ENCODE assay signal across 28 cellular contexts in the genomic region with DNA sequence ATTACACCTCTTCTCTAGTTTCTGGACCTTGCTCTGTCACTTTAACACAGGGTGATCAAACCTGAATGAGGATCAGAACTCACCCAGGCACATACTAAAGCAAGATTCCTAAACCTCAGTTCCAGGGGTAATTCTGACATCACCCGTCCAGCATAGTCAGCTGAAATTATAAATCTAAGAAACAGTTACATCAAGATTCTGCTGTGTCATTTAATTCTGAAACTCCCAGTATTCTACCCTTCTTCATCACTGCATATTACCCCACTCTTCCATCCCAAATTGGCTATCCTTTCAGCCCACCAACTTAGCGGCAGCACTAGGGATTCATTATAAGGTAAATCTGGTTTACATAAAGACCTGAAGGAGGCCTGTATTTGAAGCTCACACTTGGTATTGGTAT.
DNase-seq lines count a peak whose midpoint lies in the region; ATAC-seq, FAIRE-seq and TF ChIP-seq lines count a peak whose summit lies in the region.
"Had no signal": no experiment of that assay in that cellular context is flagged by ENCODE, and none has a peak within 500 bp of the region (broad histone marks: within the 10 kb centered on the region; RNA-seq: fewer than 3 reads in every experiment).

No MANE protein-coding gene starts in this region.

- H3K4me1 Mint-ChIP-seq in activated naive CD4-positive, alpha-beta T cell treated with anti-CD3 and anti-CD28 coated beads, Interleukin-2, amount 50 U/mL, for 24 hours, result no peaks in the 10 kb centered on the region
- H3K4me1 Mint-ChIP-seq in activated naive CD4-positive, alpha-beta T cell treated with anti-CD3 and anti-CD28 coated beads for 36 hours (ENCODE audit: low read depth), result no peaks in the 10 kb centered on the region
- H3K4me1 Mint-ChIP-seq in CD4-positive, alpha-beta T cell (ENCODE audit: low read depth), result no peaks in the 10 kb centered on the region
- peaks cover 7% of the 10 kb centered on the region for H3K4me1 Mint-ChIP-seq in T-helper 17 cell
- peaks cover 36% of the 10 kb centered on the region for H3K4me1 Mint-ChIP-seq in endodermal cell
- peaks cover 4% of the 10 kb centered on the region for H3K4me1 Mint-ChIP-seq in osteocyte (ENCODE audit: unreplicated experiment)
- H3K4me1 Mint-ChIP-seq: B cell had no signal

- no peak for TF ChIP-seq RAD21 in A549 (conservative IDR thresholded peaks at IDR 0.05 in 1 of 2, IDR thresholded peaks at IDR 0.05 in 1 of 2)

- 89% methylated on average over 2 of the region's 2 CpGs for WGBS in A549 (ENCODE audit: missing lambda C conversion rate)
- 95% methylated on average over 2 of the region's 2 CpGs; no CpG with 5 or more reads in 1 of the 2 experiments for WGBS in endodermal cell (ENCODE audit: insufficient coverage in 1 of 2, insufficient read length in 1 of 2), 2 experiments

- DNase-seq in activated naive CD4-positive, alpha-beta T cell treated with anti-CD3 and anti-CD28 coated beads for 36 hours, result no peak
- DNase-seq in A549 (ENCODE audit: low read depth in 1 of 2, low spot score in 1 of 2) (no peak), T-helper 17 cell (no peak), endodermal cell (no peak), osteocyte (ENCODE audit: extremely low spot score, unreplicated experiment) (no peak)
- no peak for DNase-seq in CD4-positive, alpha-beta T cell
- DNase-seq: 8988T; AML-193; CD4-positive, alpha-beta memory T cell; CD8-positive, alpha-beta memory T cell; COR-L47; DMS 273 treated with DMSO at 0.1 percent for 48 hours; DMS153; DMS53; DMS79; DND-41; EL; GDM1 had no signal

- H3K27ac ChIP-seq in A549 (no peak overlapping the region), endodermal cell (ENCODE audit: low read depth, low read length) (no peak overlapping the region)
- H3K27ac ChIP-seq in CD4-positive, alpha-beta T cell (ENCODE audit: low read depth, low read length), result no peak overlapping the region
- H3K27ac ChIP-seq: BLaER1 treated with 17β-estradiol and CSF1 and Interleukin-3, amounts not matched to agents 10 nM and 100 nM; C4-2B had no signal

- TF ChIP-seq EP300 in A549 (IDR thresholded peaks at IDR 0.05), result no peak

- ATAC-seq in A549, result no peak
- no peak for ATAC-seq in CD4-positive, alpha-beta T cell (ENCODE audit: poor library complexity)
- ATAC-seq in T-helper 17 cell, result no peak
- ATAC-seq in GM18868 (IDR thresholded peaks at IDR 0.05; ENCODE audit: unreplicated experiment), result no peak
- ATAC-seq: GM12878 had no signal

- H3K4me3 Mint-ChIP-seq in activated naive CD4-positive, alpha-beta T cell treated with anti-CD3 and anti-CD28 coated beads, Interleukin-2, amount 50 U/mL, for 24 hours, result no peak overlapping the region
- no peak overlapping the region for H3K4me3 Mint-ChIP-seq in activated naive CD4-positive, alpha-beta T cell treated with anti-CD3 and anti-CD28 coated beads for 36 hours
- no peak overlapping the region for H3K4me3 Mint-ChIP-seq in CD4-positive, alpha-beta T cell
- peak overlapping the region; percentile 37 for H3K4me3 Mint-ChIP-seq in T-helper 17 cell
- no peak overlapping the region for H3K4me3 Mint-ChIP-seq in endodermal cell
- H3K4me3 Mint-ChIP-seq in osteocyte (ENCODE audit: unreplicated experiment), result no peak overlapping the region
- H3K4me3 Mint-ChIP-seq: B cell; CD4-positive, alpha-beta memory T cell; CD8-positive, alpha-beta memory T cell had no signal

- intact Hi-C loops in activated naive CD4-positive, alpha-beta T cell treated with anti-CD3 and anti-CD28 coated beads for 36 hours (cut with micrococcal nuclease), result no loop called here
- intact Hi-C loops in CD4-positive, alpha-beta T cell (cut with DNase I, micrococcal nuclease), result no loop called here

- peaks cover 17% of the 10 kb centered on the region for H3K36me3 ChIP-seq in endodermal cell (ENCODE audit: control insufficient read depth, insufficient read depth, low read length)

- TF ChIP-seq POLR2A in A549 (IDR thresholded peaks at IDR 0.05; ENCODE audit: low read length), result no peak

- FAIRE-seq in A549 (lab: Jason Lieb, UNC), result no peak
- FAIRE-seq: A204.1, GM12878, GM12892, GM18507, GM19239 had no signal

- H3K27me3 Mint-ChIP-seq in activated naive CD4-positive, alpha-beta T cell treated with anti-CD3 and anti-CD28 coated beads, Interleukin-2, amount 50 U/mL, for 24 hours, result no peaks in the 10 kb centered on the region
- H3K27me3 Mint-ChIP-seq in activated naive CD4-positive, alpha-beta T cell treated with anti-CD3 and anti-CD28 coated beads for 36 hours (ENCODE audit: low read depth), result no peaks in the 10 kb centered on the region
- H3K27me3 Mint-ChIP-seq in CD4-positive, alpha-beta T cell, result no peaks in the 10 kb centered on the region
- no peaks in the 10 kb centered on the region for H3K27me3 Mint-ChIP-seq in T-helper 17 cell
- no peaks in the 10 kb centered on the region for H3K27me3 Mint-ChIP-seq in endodermal cell (ENCODE audit: insufficient read depth)
- H3K27me3 Mint-ChIP-seq in osteocyte (ENCODE audit: unreplicated experiment), result no peaks in the 10 kb centered on the region
- H3K27me3 Mint-ChIP-seq: B cell; CD4-positive, alpha-beta memory T cell; CD8-positive, alpha-beta memory T cell had no signal

- CTCF ChIA-PET in activated naive CD4-positive, alpha-beta T cell treated with anti-CD3 and anti-CD28 coated beads for 36 hours (lab: Charles Lee), result no interaction called here
- CTCF ChIA-PET in A549 (lab: Yijun Ruan, JAX), result interaction anchor here (1.6 kb wide), 2 partner anchors 10 to 11 kb away, joined by 4 to 6 read pairs; no protein-coding TSS in a partner anchor
- CTCF ChIA-PET in CD4-positive, alpha-beta T cell (lab: Charles Lee), result no interaction called here

- H3K4me2 ChIP-seq in A549, result no peak overlapping the region
- H3K4me2 ChIP-seq: BLaER1 treated with 17β-estradiol and CSF1 and Interleukin-3, amounts not matched to agents 10 nM and 100 nM had no signal

- H3K4me3 ChIP-seq in A549 (no peak overlapping the region), endodermal cell (ENCODE audit: low read length) (no peak overlapping the region)
- H3K4me3 ChIP-seq: BLaER1 treated with 17β-estradiol and CSF1 and Interleukin-3, amounts not matched to agents 10 nM and 100 nM; GM12878 had no signal

- H3K9me3 ChIP-seq in A549, result no peaks in the 10 kb centered on the region
- H3K9me3 ChIP-seq in CD4-positive, alpha-beta T cell (ENCODE audit: control insufficient read depth, low read length), result no peaks in the 10 kb centered on the region
- H3K9me3 ChIP-seq in T-helper 17 cell (ENCODE audit: control insufficient read depth, low read length, poor library complexity, severe bottlenecking), result no peaks in the 10 kb centered on the region
- H3K9me3 ChIP-seq in endodermal cell (ENCODE audit: control insufficient read depth, low read length), result no peaks in the 10 kb centered on the region
- H3K9me3 ChIP-seq: BLaER1 treated with 17β-estradiol and CSF1 and Interleukin-3, amounts not matched to agents 10 nM and 100 nM had no signal

- H3K27ac Mint-ChIP-seq in activated naive CD4-positive, alpha-beta T cell treated with anti-CD3 and anti-CD28 coated beads, Interleukin-2, amount 50 U/mL, for 24 hours, result peak overlapping the region; percentile 68
- H3K27ac Mint-ChIP-seq in activated naive CD4-positive, alpha-beta T cell treated with anti-CD3 and anti-CD28 coated beads for 36 hours, result no peak overlapping the region
- peak overlapping the region; percentile 12 for H3K27ac Mint-ChIP-seq in CD4-positive, alpha-beta T cell
- H3K27ac Mint-ChIP-seq in T-helper 17 cell, result no peak overlapping the region
- H3K27ac Mint-ChIP-seq in endodermal cell, result no peak overlapping the region
- no peak overlapping the region for H3K27ac Mint-ChIP-seq in osteocyte (ENCODE audit: unreplicated experiment)
- H3K27ac Mint-ChIP-seq: B cell had no signal

- POLR2A ChIA-PET in A549 (lab: Yijun Ruan, JAX), result no interaction called here
- POLR2A ChIA-PET in CD4-positive, alpha-beta T cell (lab: Charles Lee), result no interaction called here

- no peak overlapping the region for H3K9ac ChIP-seq in endodermal cell (ENCODE audit: extremely low read depth, low read length, poor library complexity, severe bottlenecking)
- H3K9ac ChIP-seq: BLaER1 treated with 17β-estradiol and CSF1 and Interleukin-3, amounts not matched to agents 10 nM and 100 nM had no signal

- no peaks in the 10 kb centered on the region for H3K27me3 ChIP-seq in CD4-positive, alpha-beta T cell (ENCODE audit: control insufficient read depth, insufficient read depth, low read length)
- H3K27me3 ChIP-seq in endodermal cell (ENCODE audit: control insufficient read depth, insufficient read depth, low read length, poor library complexity, severe bottlenecking), result no peaks in the 10 kb centered on the region
- H3K27me3 ChIP-seq: BLaER1 treated with 17β-estradiol and CSF1 and Interleukin-3, amounts not matched to agents 10 nM and 100 nM had no signal

- H3K4me1 ChIP-seq in A549 (peaks cover 8% of the 10 kb centered on the region; the same call in 2 of the 3 replicates), endodermal cell (ENCODE audit: control insufficient read depth, insufficient read depth, low read length) (peaks cover 28% of the 10 kb centered on the region)
- H3K4me1 ChIP-seq: BLaER1 treated with 17β-estradiol and CSF1 and Interleukin-3, amounts not matched to agents 10 nM and 100 nM had no signal

- TF ChIP-seq CTCF in A549 (IDR thresholded peaks at IDR 0.05) (no peak), endodermal cell (conservative IDR thresholded peaks at IDR 0.05) (no peak), osteocyte (IDR thresholded peaks at IDR 0.05) (no peak)
- TF ChIP-seq CTCF in CD4-positive, alpha-beta T cell (IDR thresholded peaks at IDR 0.05), result no peak

- H3K9me3 Mint-ChIP-seq in activated naive CD4-positive, alpha-beta T cell treated with anti-CD3 and anti-CD28 coated beads, Interleukin-2, amount 50 U/mL, for 24 hours, result no peaks in the 10 kb centered on the region
- no peaks in the 10 kb centered on the region for H3K9me3 Mint-ChIP-seq in activated naive CD4-positive, alpha-beta T cell treated with anti-CD3 and anti-CD28 coated beads for 36 hours
- no peaks in the 10 kb centered on the region for H3K9me3 Mint-ChIP-seq in CD4-positive, alpha-beta T cell
- no peaks in the 10 kb centered on the region for H3K9me3 Mint-ChIP-seq in endodermal cell
- H3K9me3 Mint-ChIP-seq in osteocyte (ENCODE audit: unreplicated experiment), result no peaks in the 10 kb centered on the region
- H3K9me3 Mint-ChIP-seq: CD4-positive, alpha-beta memory T cell; CD8-positive, alpha-beta memory T cell had no signal

- H3K36me3 Mint-ChIP-seq in activated naive CD4-positive, alpha-beta T cell treated with anti-CD3 and anti-CD28 coated beads, Interleukin-2, amount 50 U/mL, for 24 hours, result peaks cover 16% of the 10 kb centered on the region
- peaks cover 20% of the 10 kb centered on the region for H3K36me3 Mint-ChIP-seq in activated naive CD4-positive, alpha-beta T cell treated with anti-CD3 and anti-CD28 coated beads for 36 hours (ENCODE audit: low read depth)
- H3K36me3 Mint-ChIP-seq in CD4-positive, alpha-beta T cell (ENCODE audit: low read depth), result peaks cover 50% of the 10 kb centered on the region
- H3K36me3 Mint-ChIP-seq in T-helper 17 cell (ENCODE audit: low read depth) (peaks cover 7% of the 10 kb centered on the region), endodermal cell (ENCODE audit: low read depth) (peaks cover 19% of the 10 kb centered on the region), osteocyte (ENCODE audit: unreplicated experiment) (peaks cover 43% of the 10 kb centered on the region)

TF ChIP-seq in A549, 52 proteins besides CTCF, POLR2A, EP300 and RAD21:
- TF ChIP-seq MAFK (IDR thresholded peaks at IDR 0.05; ENCODE audit: partially characterized antibody) (peak; percentile 55), EHMT2 (IDR thresholded peaks at IDR 0.05; ENCODE audit: low read depth) (no peak)

Comparison
In these comparisons a context has a peak if more than half of its experiments do, and no peak if none do; other contexts are left out.
1. H3K27ac Mint-ChIP-seq: peak in activated naive CD4-positive, alpha-beta T cell treated with anti-CD3 and anti-CD28 coated beads, Interleukin-2, amount 50 U/mL, for 24 hours (single experiment) and CD4-positive, alpha-beta T cell (single experiment); none in activated naive CD4-positive, alpha-beta T cell treated with anti-CD3 and anti-CD28 coated beads for 36 hours (single experiment), T-helper 17 cell (single experiment), endodermal cell (single experiment) and osteocyte (single experiment).